Comparison of ENCODE assay signal across 10 cellular contexts in genomic region chr21:35924714-35925301, GRCh38.
DNase-seq lines count a peak whose midpoint lies in the region; ATAC-seq, FAIRE-seq and TF ChIP-seq lines count a peak whose summit lies in the region.
"Had no signal": no experiment of that assay in that cellular context is flagged by ENCODE, and none has a peak within 500 bp of the region (broad histone marks: within the 10 kb centered on the region; RNA-seq: fewer than 3 reads in every experiment).

No MANE protein-coding gene starts in this region.

- peak; percentile 80 to 92 for ATAC-seq in activated naive CD4-positive, alpha-beta T cell treated with anti-CD3 and anti-CD28 coated beads, Interleukin-2, amount 50 U/mL, for 72 hours

- peaks cover 0 to under 1% of the 10 kb centered on the region in 2 donors for H3K36me3 Mint-ChIP-seq in activated naive CD4-positive, alpha-beta T cell treated with anti-CD3 and anti-CD28 coated beads, Interleukin-2, amount 50 U/mL, for 72 hours
- H3K36me3 Mint-ChIP-seq in glutamatergic neuron (ENCODE audit: unreplicated experiment) = no peaks in the 10 kb centered on the region
- H3K36me3 Mint-ChIP-seq: IgD-negative memory B cell had no signal

- H3K36me3 ChIP-seq in ACC112 (ENCODE audit: insufficient read depth, low read length) = no peaks in the 10 kb centered on the region
- H3K36me3 ChIP-seq: cardiac muscle cell had no signal

- TF ChIP-seq POLR2A in H54 (IDR thresholded peaks at IDR 0.05; ENCODE audit: low read depth, low read length) = no peak

- H3K4me1 Mint-ChIP-seq in glutamatergic neuron (ENCODE audit: low read depth, unreplicated experiment) = peaks cover 4% of the 10 kb centered on the region

- no peak overlapping the region for H3K4me3 ChIP-seq in ACC112 (ENCODE audit: low read depth, low read length)
- H3K4me3 ChIP-seq: cardiac muscle cell had no signal

- peaks cover 27% of the 10 kb centered on the region for H3K4me1 ChIP-seq in ACC112 (ENCODE audit: control insufficient read depth, insufficient read depth, low read length, unreplicated experiment)

- no peak overlapping the region for H3K4me3 Mint-ChIP-seq in glutamatergic neuron (ENCODE audit: unreplicated experiment)
- H3K4me3 Mint-ChIP-seq: IgD-negative memory B cell had no signal

- no peak for TF ChIP-seq CTCF in glutamatergic neuron (IDR thresholded peaks at IDR 0.05; ENCODE audit: partially characterized antibody, unreplicated experiment)

- DNase-seq in H54 (ENCODE audit: insufficient read length, low spot score) (peak; percentile 69), iris pigment epithelial cell (ENCODE audit: low read depth) (peak; percentile 72), T-helper 9 cell (no peak), glutamatergic neuron (no peak), SK-N-DZ (ENCODE audit: low spot score) (no peak), NCI-H446 (lab: John Stamatoyannopoulos, UW) (no peak)
- peak; percentile 24 to 58 for DNase-seq in activated naive CD4-positive, alpha-beta T cell treated with anti-CD3 and anti-CD28 coated beads, Interleukin-2, amount 50 U/mL, for 72 hours (ENCODE audit: low spot score in 2 of 2)

- no peak overlapping the region for H3K27ac Mint-ChIP-seq in activated naive CD4-positive, alpha-beta T cell treated with anti-CD3 and anti-CD28 coated beads, Interleukin-2, amount 50 U/mL, for 72 hours
- H3K27ac Mint-ChIP-seq in glutamatergic neuron (ENCODE audit: unreplicated experiment) = no peak overlapping the region
- H3K27ac Mint-ChIP-seq: IgD-negative memory B cell had no signal

- no peaks in the 10 kb centered on the region for H3K9me3 Mint-ChIP-seq in activated naive CD4-positive, alpha-beta T cell treated with anti-CD3 and anti-CD28 coated beads, Interleukin-2, amount 50 U/mL, for 72 hours
- H3K9me3 Mint-ChIP-seq in glutamatergic neuron (ENCODE audit: unreplicated experiment) = peaks cover 4% of the 10 kb centered on the region

- peaks cover 2% of the 10 kb centered on the region for H3K27me3 Mint-ChIP-seq in glutamatergic neuron (ENCODE audit: unreplicated experiment)

- FAIRE-seq in H54 (lab: Jason Lieb, UNC) = peak; percentile 84

- peak overlapping the region; percentile 14 for H2AFZ ChIP-seq in ACC112 (ENCODE audit: low read length, unreplicated experiment)

- H3K27me3 ChIP-seq in ACC112 (ENCODE audit: insufficient read depth, low read length) = no peaks in the 10 kb centered on the region

- no peaks in the 10 kb centered on the region for H3K79me2 ChIP-seq in ACC112 (ENCODE audit: control insufficient read depth, insufficient read depth, low read length, unreplicated experiment)

- H3K27ac ChIP-seq in ACC112 (ENCODE audit: low read depth, low read length) = peak overlapping the region; percentile 69
- H3K27ac ChIP-seq: cardiac muscle cell had no signal

Comparison
In these comparisons a context has a peak if more than half of its experiments do, and no peak if none do; other contexts are left out.
1. DNase-seq: peak in H54 (single experiment), activated naive CD4-positive, alpha-beta T cell treated with anti-CD3 and anti-CD28 coated beads, Interleukin-2, amount 50 U/mL, for 72 hours (2 of 2) and iris pigment epithelial cell (single experiment); none in T-helper 9 cell (single experiment), glutamatergic neuron (single experiment), SK-N-DZ (single experiment) and NCI-H446 (0 of 2).